8 cellular contexts compared by ENCODE assay signal in the genomic region with DNA sequence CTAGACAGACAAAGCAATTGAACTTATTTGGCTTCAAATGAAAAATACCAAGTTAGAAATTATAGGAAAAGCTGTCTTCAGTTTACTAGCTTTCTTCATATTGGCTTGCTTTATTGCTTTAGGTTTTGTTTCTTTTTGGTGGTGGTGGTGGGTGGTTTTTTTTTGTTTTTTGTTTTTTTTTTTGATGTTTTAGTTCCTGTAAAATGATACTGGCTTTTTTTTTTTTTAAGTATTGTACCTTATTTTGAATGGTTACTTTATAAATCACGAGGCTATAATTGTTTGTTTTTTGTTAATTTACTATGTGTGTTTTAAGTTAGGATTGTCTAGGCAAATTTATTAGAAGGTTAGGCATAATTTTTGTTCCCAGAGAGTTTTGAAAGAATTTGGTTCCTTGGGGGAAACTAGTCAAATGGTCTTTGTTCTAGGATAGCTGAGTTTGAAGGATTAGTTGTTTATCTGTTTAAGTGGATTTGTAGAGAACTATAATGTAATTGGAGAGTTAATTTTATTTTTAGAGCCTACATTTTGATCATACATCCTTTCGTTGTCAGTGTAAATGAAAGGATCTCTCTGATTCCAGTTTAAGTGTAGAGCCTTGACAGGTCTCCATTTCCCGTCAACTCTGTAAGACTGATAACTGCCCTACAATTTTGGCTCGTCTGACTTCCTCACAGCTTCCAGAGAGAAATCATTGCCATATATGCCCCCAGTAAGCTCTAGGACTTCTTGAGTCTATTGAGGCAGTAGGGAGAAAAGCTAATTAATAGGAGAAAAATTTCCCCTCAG. TPM values are rescaled to one million over a fixed set of nuclear protein-coding genes. Genes with fewer than 3 reads are reported as not detected.
A peak's percentile ranks its signal among the peaks of the same experiment; 100 is the strongest.
DNase-seq lines count a peak whose midpoint lies in the region; ATAC-seq and TF ChIP-seq lines count a peak whose summit lies in the region.

No MANE protein-coding gene starts in this region.

- peaks cover 59% of the 10 kb centered on the region for H3K4me1 ChIP-seq in CD4-positive, CD25-positive, alpha-beta regulatory T cell (ENCODE audit: control insufficient read depth, insufficient read depth, low read length, poor library complexity, severe bottlenecking)

- TF ChIP-seq POLR2A in NB4 (IDR thresholded peaks at IDR 0.05; ENCODE audit: extremely low read depth, insufficient read length), result no peak

- DNase-seq in CD4-positive, CD25-positive, alpha-beta regulatory T cell, result peak in 1 of 3 donors; percentile 53
- DNase-seq in NB4 (ENCODE audit: low read depth), result peak; percentile 50
- no peak for DNase-seq in choroid plexus epithelial cell (ENCODE audit: low read depth)
- DNase-seq in nephron progenitor cell, result no peak
- DNase-seq in NCI-H1930 (lab: John Stamatoyannopoulos, UW), result no peak
- DNase-seq in NCI-H1694 treated with DMSO at 0.1 percent for 48 hours (lab: John Stamatoyannopoulos, UW), result no peak
- no peak for DNase-seq in EL

- peaks cover 5% of the 10 kb centered on the region for H3K36me3 ChIP-seq in CD4-positive, CD25-positive, alpha-beta regulatory T cell (ENCODE audit: control insufficient read depth, insufficient read depth, low read length)

- H3K36me3 Mint-ChIP-seq in CD4-positive, CD25-positive, alpha-beta regulatory T cell, result peaks cover 3% of the 10 kb centered on the region
- H3K36me3 Mint-ChIP-seq in nephron progenitor cell (ENCODE audit: low read depth), result peaks cover 19% of the 10 kb centered on the region

- ATAC-seq in CD4-positive, CD25-positive, alpha-beta regulatory T cell (ENCODE audit: low read depth in 2 of 2), result no peak
- no peak for ATAC-seq in HG02870 (IDR thresholded peaks at IDR 0.05; ENCODE audit: unreplicated experiment)

- peaks cover 0 to 6% (median 0%) of the 10 kb centered on the region in 7 donors for H3K9me3 Mint-ChIP-seq in CD4-positive, CD25-positive, alpha-beta regulatory T cell
- H3K9me3 Mint-ChIP-seq in nephron progenitor cell, result no peaks in the 10 kb centered on the region

- peak overlapping the region; percentile 81 to 100 (median 87) for H3K27ac Mint-ChIP-seq in CD4-positive, CD25-positive, alpha-beta regulatory T cell
- peak overlapping the region; percentile 96 for H3K27ac Mint-ChIP-seq in nephron progenitor cell

- H3K9me3 ChIP-seq in CD4-positive, CD25-positive, alpha-beta regulatory T cell (ENCODE audit: control insufficient read depth in 2 of 2, low read length in 2 of 2), result no peaks in the 10 kb centered on the region

- peak overlapping the region; percentile 99 for H3K4me3 ChIP-seq in CD4-positive, CD25-positive, alpha-beta regulatory T cell (ENCODE audit: low read depth, low read length)
- peak overlapping the region; percentile 75 for H3K4me3 ChIP-seq in NB4 (ENCODE audit: low read depth, low read length)
- peak overlapping the region; percentile 95 for H3K4me3 ChIP-seq in choroid plexus epithelial cell (ENCODE audit: low read depth, low read length)

- no peak for TF ChIP-seq CTCF in NB4 (IDR thresholded peaks at IDR 0.05; ENCODE audit: low read depth, low read length)
- no peak for TF ChIP-seq CTCF in choroid plexus epithelial cell (conservative IDR thresholded peaks at IDR 0.05; ENCODE audit: low read depth, low read length)
- no peak for TF ChIP-seq CTCF in nephron progenitor cell (IDR thresholded peaks at IDR 0.05)

- no peaks in the 10 kb centered on the region for H3K27me3 ChIP-seq in CD4-positive, CD25-positive, alpha-beta regulatory T cell (ENCODE audit: control insufficient read depth, insufficient read depth, low read length)

- peak overlapping the region; percentile 100 for H3K27ac ChIP-seq in CD4-positive, CD25-positive, alpha-beta regulatory T cell (ENCODE audit: insufficient read depth, low read length, poor library complexity, severe bottlenecking)

- H3K27me3 Mint-ChIP-seq in CD4-positive, CD25-positive, alpha-beta regulatory T cell, result peaks cover 25% of the 10 kb centered on the region
- peaks cover 5% of the 10 kb centered on the region for H3K27me3 Mint-ChIP-seq in nephron progenitor cell (ENCODE audit: low read depth, poor library complexity)

- H3K4me3 Mint-ChIP-seq in CD4-positive, CD25-positive, alpha-beta regulatory T cell, result peak overlapping the region; percentile 97 to 100 (median 98)
- peak overlapping the region; percentile 99 for H3K4me3 Mint-ChIP-seq in nephron progenitor cell

- H3K4me1 Mint-ChIP-seq in CD4-positive, CD25-positive, alpha-beta regulatory T cell, result peaks cover 33 to 62% (median 43%) of the 10 kb centered on the region in 4 donors
- peaks cover 40% of the 10 kb centered on the region for H3K4me1 Mint-ChIP-seq in nephron progenitor cell

RNA-seq across cellular contexts. Expression of a gene that starts 3.5 kb away (rescaled TPM):
- 360 TPM for total RNA-seq in CD4-positive, CD25-positive, alpha-beta regulatory T cell
- 100 to 1,000 TPM; 146 to 197 (median 177) TPM for polyA plus RNA-seq in CD4-positive, CD25-positive, alpha-beta regulatory T cell
